In the genomic region with DNA sequence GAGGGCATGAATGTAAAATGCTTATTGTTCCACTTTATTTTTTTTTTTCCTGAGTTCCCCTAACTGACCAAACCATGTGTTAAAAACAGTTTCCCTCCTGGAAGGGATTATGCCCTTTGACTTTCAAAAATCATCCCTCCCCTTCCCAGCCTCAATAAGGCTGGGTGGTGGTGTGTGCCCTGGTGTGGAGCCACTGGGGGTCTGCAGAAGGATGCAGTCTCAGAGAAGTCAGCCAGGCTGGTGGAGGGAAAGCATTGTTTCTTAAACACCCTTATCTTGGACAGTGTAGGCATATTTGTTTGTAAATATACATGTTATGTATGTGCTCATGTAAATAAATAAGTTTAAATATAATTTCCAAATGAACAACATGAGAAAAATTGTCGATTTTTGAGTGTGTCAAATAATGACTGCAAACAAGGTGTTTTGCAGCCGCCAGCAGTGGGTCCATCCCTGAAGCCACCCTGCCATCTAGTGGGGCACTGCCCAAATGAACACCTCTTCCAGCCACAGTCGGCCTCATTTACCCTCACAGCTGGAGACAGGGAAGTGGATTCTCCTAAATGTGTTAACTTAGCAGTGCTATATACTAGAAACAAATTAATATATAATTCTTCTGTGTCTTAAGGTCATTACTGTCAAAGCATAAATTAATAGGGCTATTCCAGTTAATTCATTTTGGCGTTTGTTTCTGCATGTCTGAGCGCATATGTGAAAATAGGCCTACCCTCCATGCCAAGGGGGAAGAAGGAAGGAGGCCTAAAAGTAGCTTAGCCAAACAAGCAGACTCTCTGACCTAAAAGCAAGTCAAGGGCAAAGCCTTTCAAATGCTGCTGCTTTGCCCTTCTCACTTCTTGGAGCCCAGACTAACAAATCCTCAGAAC, we compare ENCODE assay signal across 1 cellular context.
TF ChIP-seq lines count a peak whose summit lies in the region.

No MANE protein-coding gene starts in this region.

TF ChIP-seq in GM23338, 12 proteins besides CTCF, POLR2A, EP300 and RAD21 (continued from another document):
- TF ChIP-seq ZNF462 (CRISPR knock-in tag; IDR thresholded peaks at IDR 0.05) = no peak
- TF ChIP-seq ZNF331 (CRISPR knock-in tag; IDR thresholded peaks at IDR 0.05; ENCODE audit: low read depth) = no peak
- TF ChIP-seq ETS1 (IDR thresholded peaks at IDR 0.05) = no peak
